In genomic region chr4:89357346-89357745, GRCh38 we compare ENCODE assay signal across 17 cellular contexts. TPM values are rescaled to one million over a fixed set of nuclear protein-coding genes. Genes with fewer than 3 reads are reported as not detected.
A peak's percentile ranks its signal among the peaks of the same experiment; 100 is the strongest.
DNase-seq lines count a peak whose midpoint lies in the region; ATAC-seq lines count a peak whose summit lies in the region.
"Had no signal": no experiment of that assay in that cellular context is flagged by ENCODE, and none has a peak within 500 bp of the region (broad histone marks: within the 10 kb centered on the region; RNA-seq: fewer than 3 reads in every experiment).

No MANE protein-coding gene starts in this region.

- no peak overlapping the region for H2AFZ ChIP-seq in trophoblast cell (ENCODE audit: insufficient read depth, low read length, poor library complexity)

- no peak overlapping the region for H4K12ac ChIP-seq in trophoblast cell (ENCODE audit: low read depth, low read length)

- H2BK12ac ChIP-seq in trophoblast cell (ENCODE audit: low read length) = no peak overlapping the region

- no peak for ATAC-seq in HG02623 (IDR thresholded peaks at IDR 0.05; ENCODE audit: unreplicated experiment)
- ATAC-seq: HCT116 had no signal

- H2AK5ac ChIP-seq in trophoblast cell (ENCODE audit: low read length) = no peak overlapping the region

- H3K36me3 ChIP-seq in trophoblast cell (ENCODE audit: control insufficient read depth in 1 of 2, insufficient read depth in 2 of 2, low read length in 2 of 2) = no peaks in the 10 kb centered on the region
- H3K36me3 ChIP-seq: Peyer's patch had no signal

- H4K91ac ChIP-seq in trophoblast cell (ENCODE audit: low read depth, low read length) = no peak overlapping the region

- DNase-seq in DMS153 treated with DMSO at 0.1 percent for 48 hours (lab: John Stamatoyannopoulos, UW; ENCODE audit: unreplicated experiment) (peak; percentile 7), MV-4-11 (lab: John Stamatoyannopoulos, UW) (peak; percentile 59), SKM-1 (lab: John Stamatoyannopoulos, UW; ENCODE audit: unreplicated experiment) (peak; percentile 28), trophoblast cell (peak; percentile 80 to 89), cortex of kidney (lab: John Stamatoyannopoulos, UW) (no peak), NCI-H2081 (lab: John Stamatoyannopoulos, UW) (no peak)
- DNase-seq: CD4-positive, CD25-positive, alpha-beta regulatory T cell; COR-L47; DMS 273 treated with DMSO at 0.1 percent for 48 hours; IMR-90; NCI-H1417 treated with DMSO at 0.1 percent for 48 hours; NCI-H1930; Peyer's patch had no signal

- no peaks in the 10 kb centered on the region for H3K27me3 ChIP-seq in trophoblast cell (ENCODE audit: insufficient read depth, low read length)
- H3K27me3 ChIP-seq: Peyer's patch had no signal

- no peak overlapping the region for H4K8ac ChIP-seq in trophoblast cell (ENCODE audit: low read depth, low read length)

- no peaks in the 10 kb centered on the region for H3K79me1 ChIP-seq in trophoblast cell (ENCODE audit: low read length)

- no peaks in the 10 kb centered on the region for H3K9me3 ChIP-seq in trophoblast cell (ENCODE audit: insufficient read depth, low read depth, low read length)
- H3K9me3 ChIP-seq: Peyer's patch had no signal

- H3K9ac ChIP-seq in trophoblast cell (ENCODE audit: low read length) = no peak overlapping the region
- H3K9ac ChIP-seq: KMS-11 had no signal

- H3K4me3 ChIP-seq in trophoblast cell (ENCODE audit: low read depth, low read length) = no peak overlapping the region
- H3K4me3 ChIP-seq: Peyer's patch had no signal

- no peak overlapping the region for H3K4ac ChIP-seq in trophoblast cell (ENCODE audit: low read depth, low read length)

- H3K23ac ChIP-seq in trophoblast cell (ENCODE audit: low read length) = no peak overlapping the region

- no peak overlapping the region for H3K18ac ChIP-seq in trophoblast cell (ENCODE audit: low read length)

- H3K4me2 ChIP-seq in trophoblast cell (ENCODE audit: low read length) = no peak overlapping the region
- H3K4me2 ChIP-seq: KMS-11 had no signal

- WGBS in trophoblast cell (ENCODE audit: extremely low coverage, insufficient coverage, insufficient read length) = no CpG with 5 or more reads among the region's 3 CpGs

- H3K27ac ChIP-seq in trophoblast cell (ENCODE audit: low read depth, low read length) = no peak overlapping the region
- H3K27ac ChIP-seq: KMS-11, Peyer's patch had no signal

- no peak overlapping the region for H3K14ac ChIP-seq in trophoblast cell (ENCODE audit: low read length)

- H3K4me1 ChIP-seq in trophoblast cell (ENCODE audit: control insufficient read depth in 1 of 2, insufficient read depth in 2 of 2, low read length in 2 of 2) = no peaks in the 10 kb centered on the region
- H3K4me1 ChIP-seq: Peyer's patch had no signal

- H2BK5ac ChIP-seq in trophoblast cell (ENCODE audit: low read depth, low read length, poor library complexity) = no peak overlapping the region

- no peak overlapping the region for H2BK120ac ChIP-seq in trophoblast cell (ENCODE audit: insufficient read depth, low read length, poor library complexity)

- no peaks in the 10 kb centered on the region for H3K79me2 ChIP-seq in trophoblast cell (ENCODE audit: control insufficient read depth, insufficient read depth, low read length, poor library complexity)

RNA-seq across cellular contexts. Expression of gene GPRIN3, which starts 49.7 kb away (rescaled TPM):
- polyA plus RNA-seq in trophoblast cell (2013) = 0.19 TPM in 2 replicates
- polyA plus RNA-seq: BJ, IMR-90 had no signal

Comparison
In these comparisons a context has a peak if more than half of its experiments do, and no peak if none do; other contexts are left out.
1. DNase-seq: peak in DMS153 treated with DMSO at 0.1 percent for 48 hours (single experiment), MV-4-11 (single experiment), SKM-1 (single experiment) and trophoblast cell (2 of 2); none in cortex of kidney (single experiment) and NCI-H2081 (0 of 2).